Comparison of ENCODE assay signal across 8 cellular contexts in the genomic region with DNA sequence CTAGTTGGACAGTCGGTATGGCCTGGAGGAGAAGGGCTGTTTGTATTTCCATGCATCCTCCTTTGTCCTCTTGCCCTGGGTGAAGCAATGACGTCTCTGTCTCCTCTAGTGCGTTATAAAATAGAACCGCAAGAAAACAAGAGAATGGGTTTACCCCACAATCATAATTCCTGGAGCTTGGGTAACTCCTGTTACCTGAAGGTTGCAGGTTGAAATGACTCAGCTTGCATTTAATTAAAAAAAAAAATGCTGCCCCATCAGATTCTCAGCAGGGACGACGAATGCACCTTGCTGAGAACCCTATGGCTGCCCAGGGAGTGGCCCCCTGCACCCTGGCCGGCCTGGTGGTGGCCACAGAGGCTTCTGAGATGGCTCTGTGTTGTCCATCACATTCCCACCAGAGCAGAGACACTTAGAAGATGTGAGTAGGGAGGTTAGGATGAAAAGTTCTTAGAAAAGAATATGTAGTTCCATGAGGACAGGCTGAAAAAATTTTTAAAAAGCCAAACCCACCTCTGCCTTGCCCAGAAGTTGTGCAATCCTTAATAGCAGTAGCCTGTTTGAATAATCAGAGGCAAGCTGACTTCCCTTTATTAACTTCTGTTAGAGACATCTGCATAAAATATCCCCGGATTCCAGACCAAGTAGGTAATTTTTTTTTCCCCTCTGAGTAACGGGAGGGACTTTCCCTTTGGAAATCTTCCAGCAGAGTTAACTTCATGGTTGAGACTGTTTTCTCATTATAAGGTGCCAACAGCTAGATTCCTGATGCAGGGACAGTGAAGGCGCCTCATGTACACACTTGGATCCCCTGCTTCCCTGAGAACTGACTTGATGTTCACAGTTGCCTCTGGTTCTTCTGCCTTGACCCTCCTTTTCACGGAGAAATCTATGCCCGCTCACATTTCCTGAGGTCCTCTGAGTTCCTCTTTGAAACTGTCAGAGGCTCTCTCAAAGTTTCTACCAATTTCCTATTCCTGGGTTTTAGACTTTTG.
DNase-seq lines count a peak whose midpoint lies in the region; ATAC-seq, FAIRE-seq and TF ChIP-seq lines count a peak whose summit lies in the region.

No MANE protein-coding gene starts in this region.

- CTCF ChIA-PET in K562 (lab: Yijun Ruan, JAX; ENCODE audit: low intra/inter-chr PET ratio), result no interaction called here

- H3K27me3 ChIP-seq in K562 (ENCODE audit: control insufficient read depth in 2 of 2, insufficient read depth in 2 of 2, low read length in 2 of 2), result no peaks in the 10 kb centered on the region
- no peaks in the 10 kb centered on the region for H3K27me3 ChIP-seq in layer of hippocampus (ENCODE audit: control insufficient read depth, insufficient read depth, low read length)

- H3K9me3 ChIP-seq in K562 (replicated peaks; ENCODE audit: control insufficient read depth, insufficient read depth, low read depth, low read length), result no peaks in the 10 kb centered on the region

- H3K4me1 ChIP-seq in K562 (replicated peaks in 1 of 2; ENCODE audit: control insufficient read depth in 2 of 2, insufficient read depth in 2 of 2, low read length in 2 of 2), result peaks cover under 1 to 32% of the 10 kb centered on the region in 2 experiments; a peak in 4 of 5 replicates

- no peak for TF ChIP-seq EP300 in K562 (IDR thresholded peaks at IDR 0.05; ENCODE audit: low read length)

- no peak for TF ChIP-seq RAD21 in K562 (CRISPR knock-in tag; conservative IDR thresholded peaks at IDR 0.05 in 1 of 2, IDR thresholded peaks at IDR 0.05 in 1 of 2)

- no peaks in the 10 kb centered on the region for H4K20me1 ChIP-seq in K562 (replicated peaks; ENCODE audit: control insufficient read depth, insufficient read depth, low read length)

- intact Hi-C loops in K562 (cut with micrococcal nuclease), result no loop called here
- intact Hi-C loops in posterior vena cava (cut with DNase I), result no loop called here

- in situ Hi-C loops in K562 (cut with MboI), result no loop called here

- peak; percentile 91 for DNase-seq in AG10803 (ENCODE audit: low read depth)
- peak; percentile 9 for DNase-seq in LHCN-M2 (ENCODE audit: low read depth)
- DNase-seq in K562 (ENCODE audit: extremely low read depth in 1 of 4, low spot score in 3 of 4), result no peak
- no peak for DNase-seq in substantia nigra (lab: John Stamatoyannopoulos, UW)
- no peak for DNase-seq in NCI-H2227 (lab: John Stamatoyannopoulos, UW; ENCODE audit: unreplicated experiment)
- no peak for DNase-seq in activated CD4-positive, alpha-beta T cell treated with anti-CD3 and anti-CD28 coated beads, Interleukin-2, amount 50 U/mL, for 4 hours
- DNase-seq in posterior vena cava (ENCODE audit: low spot score), result no peak

- POLR2A ChIA-PET in K562 (lab: Yijun Ruan, JAX), result interaction anchor here (0.8 to 2.5 kb wide), 7 partner anchors 8 to 229 kb away, joined by 3 to 8 read pairs (median 3); no protein-coding TSS in a partner anchor

- no peaks in the 10 kb centered on the region; the same call in 2 of the 3 replicates for H3K36me3 ChIP-seq in K562 (ENCODE audit: control insufficient read depth, insufficient read depth, low read length)

- TF ChIP-seq CTCF in AG10803 (conservative IDR thresholded peaks at IDR 0.05; ENCODE audit: low read length) (no peak), K562 (IDR thresholded peaks at IDR 0.05 in 2 of 3, conservative IDR thresholded peaks at IDR 0.05 in 1 of 3; ENCODE audit: insufficient read depth in 2 of 3, low read depth in 1 of 3, low read length in 3 of 3) (no peak)

- BruUV-seq in K562 (replicated peaks; lab: Mats Ljungman, UMichigan), result no TSS peak

- H3K4me2 ChIP-seq in K562 (ENCODE audit: insufficient read depth, low read length), result no peak overlapping the region

- no peaks in the 10 kb centered on the region for H3K9me1 ChIP-seq in K562 (ENCODE audit: control insufficient read depth, insufficient read depth, low read length)

- H3K9ac ChIP-seq in K562 (ENCODE audit: insufficient read depth in 1 of 2, low read depth in 2 of 2, low read length in 2 of 2), result no peak overlapping the region

- no peaks in the 10 kb centered on the region for H3K79me2 ChIP-seq in K562 (ENCODE audit: control insufficient read depth, insufficient read depth, low read length)

- no peak for FAIRE-seq in K562 (lab: Jason Lieb, UNC)

- no peak for ATAC-seq in K562

- H3K4me3 ChIP-seq in AG10803 (ENCODE audit: low read length) (no peak overlapping the region), K562 (no peak overlapping the region)

- no peak for TF ChIP-seq POLR2A in K562 (conservative IDR thresholded peaks at IDR 0.05)

- no peak overlapping the region for H3K27ac ChIP-seq in K562 (ENCODE audit: extremely low read depth, low read depth, low read length)
- peak overlapping the region; percentile 53 for H3K27ac ChIP-seq in layer of hippocampus (ENCODE audit: low read depth, low read length)
- H3K27ac ChIP-seq in substantia nigra (ENCODE audit: low read depth, low read length, poor library complexity, severe bottlenecking), result peak overlapping the region; percentile 15

- 69% methylated on average over 12 of the region's 12 CpGs for WGBS in K562 (ENCODE audit: insufficient coverage, low coverage, missing lambda C conversion rate)

- no peak overlapping the region for H2AFZ ChIP-seq in K562 (ENCODE audit: low read depth, low read length)

TF ChIP-seq in K562, 482 proteins besides CTCF, POLR2A, EP300 and RAD21:
- TF ChIP-seq CREB5 (CRISPR knock-in tag; IDR thresholded peaks at IDR 0.05) (no peak), ETV6 (IDR thresholded peaks at IDR 0.05; ENCODE audit: borderline replicate concordance in 1 of 2, low read depth in 2 of 2, low read length in 1 of 2) (no peak), ETV6 (CRISPR knock-in tag; IDR thresholded peaks at IDR 0.05; ENCODE audit: borderline replicate concordance) (no peak), ZBED1 (IDR thresholded peaks at IDR 0.05) (no peak), ZNF384 (IDR thresholded peaks at IDR 0.05; ENCODE audit: low read depth, low read length) (no peak), CHD1 (IDR thresholded peaks at IDR 0.05; ENCODE audit: low read length) (no peak), HDGF (IDR thresholded peaks at IDR 0.05) (no peak), CBFA2T2 (conservative IDR thresholded peaks at IDR 0.05) (no peak), NELFE (IDR thresholded peaks at IDR 0.05; ENCODE audit: insufficient read depth, insufficient read length) (no peak), ZNF507 (tag; conservative IDR thresholded peaks at IDR 0.05) (no peak), CEBPG (CRISPR knock-in tag; IDR thresholded peaks at IDR 0.05) (no peak; the same call in 1 of the 2 replicates), CEBPG (tag; conservative IDR thresholded peaks at IDR 0.05 in 1 of 2, IDR thresholded peaks at IDR 0.05 in 1 of 2) (peak; percentile 69 to 86), MAFG (tag; conservative IDR thresholded peaks at IDR 0.05) (no peak), SMARCE1 (IDR thresholded peaks at IDR 0.05) (no peak), ARID1B (IDR thresholded peaks at IDR 0.05) (no peak), ZNF316 (IDR thresholded peaks at IDR 0.05) (no peak), SIN3B (IDR thresholded peaks at IDR 0.05; ENCODE audit: low read depth) (no peak), ARHGAP35 (IDR thresholded peaks at IDR 0.05; ENCODE audit: partially characterized antibody) (no peak), CEBPB (tag; IDR thresholded peaks at IDR 0.05) (peak; percentile 87), ZNF165 (CRISPR knock-in tag; IDR thresholded peaks at IDR 0.05; ENCODE audit: borderline replicate concordance) (no peak), MEF2A (IDR thresholded peaks at IDR 0.05; ENCODE audit: control insufficient read depth, low read depth, low read length) (no peak), EGR1 (conservative IDR thresholded peaks at IDR 0.05) (0 out of 2 replicates have a peak, but pooled peaks have one; percentile 12)
- TF ChIP-seq, protein P1, sequence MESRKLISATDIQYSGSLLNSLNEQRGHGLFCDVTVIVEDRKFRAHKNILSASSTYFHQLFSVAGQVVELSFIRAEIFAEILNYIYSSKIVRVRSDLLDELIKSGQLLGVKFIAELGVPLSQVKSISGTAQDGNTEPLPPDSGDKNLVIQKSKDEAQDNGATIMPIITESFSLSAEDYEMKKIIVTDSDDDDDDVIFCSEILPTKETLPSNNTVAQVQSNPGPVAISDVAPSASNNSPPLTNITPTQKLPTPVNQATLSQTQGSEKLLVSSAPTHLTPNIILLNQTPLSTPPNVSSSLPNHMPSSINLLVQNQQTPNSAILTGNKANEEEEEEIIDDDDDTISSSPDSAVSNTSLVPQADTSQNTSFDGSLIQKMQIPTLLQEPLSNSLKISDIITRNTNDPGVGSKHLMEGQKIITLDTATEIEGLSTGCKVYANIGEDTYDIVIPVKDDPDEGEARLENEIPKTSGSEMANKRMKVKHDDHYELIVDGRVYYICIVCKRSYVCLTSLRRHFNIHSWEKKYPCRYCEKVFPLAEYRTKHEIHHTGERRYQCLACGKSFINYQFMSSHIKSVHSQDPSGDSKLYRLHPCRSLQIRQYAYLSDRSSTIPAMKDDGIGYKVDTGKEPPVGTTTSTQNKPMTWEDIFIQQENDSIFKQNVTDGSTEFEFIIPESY (CRISPR knock-in tag; IDR thresholded peaks at IDR 0.05), result no peak
TF ChIP-seq in K562: peak in this region for 3.

Comparison
In these comparisons a context has a peak if more than half of its experiments do, and no peak if none do; other contexts are left out.
1. DNase-seq: peak in AG10803 (single experiment) and LHCN-M2 (single experiment); none in K562 (0 of 4), substantia nigra (0 of 49), NCI-H2227 (single experiment), activated CD4-positive, alpha-beta T cell treated with anti-CD3 and anti-CD28 coated beads, Interleukin-2, amount 50 U/mL, for 4 hours (0 of 2) and posterior vena cava (single experiment).